In genomic region chr5:116068028-116068632, GRCh38 we compare ENCODE assay signal across 8 cellular contexts. TPM values are rescaled to one million over a fixed set of nuclear protein-coding genes. Genes with fewer than 3 reads are reported as not detected.
DNase-seq lines count a peak whose midpoint lies in the region; ATAC-seq and TF ChIP-seq lines count a peak whose summit lies in the region.

No MANE protein-coding gene starts in this region.

- TF ChIP-seq POLR2A in esophagus muscularis mucosa (IDR thresholded peaks at IDR 0.05; ENCODE audit: low read depth): no peak

- intact Hi-C loops in esophagus muscularis mucosa (cut with DNase I): loop anchor here (10.0 kb wide), 1 partner anchor 223 kb away; the partner anchor contains the start of genes AP3S1 and ATG12

- no peaks in the 10 kb centered on the region for H3K36me3 ChIP-seq in esophagus muscularis mucosa

- ATAC-seq in HG02571 (IDR thresholded peaks at IDR 0.05; ENCODE audit: unreplicated experiment) (no peak), GM18519 (IDR thresholded peaks at IDR 0.05; ENCODE audit: low FRiP score, unreplicated experiment) (no peak)

- H3K9me3 ChIP-seq in esophagus muscularis mucosa: no peaks in the 10 kb centered on the region

- no peaks in the 10 kb centered on the region for H3K4me1 ChIP-seq in esophagus muscularis mucosa

- DNase-seq in GM12864 (ENCODE audit: low read depth): no peak
- peak; percentile 57 for DNase-seq in HT-29 (ENCODE audit: low spot score)
- DNase-seq in SKM-1 (lab: John Stamatoyannopoulos, UW; ENCODE audit: unreplicated experiment): peak; percentile 48
- DNase-seq in esophagus muscularis mucosa (ENCODE audit: extremely low spot score): no peak
- DNase-seq in non-pigmented ciliary epithelial cell (ENCODE audit: low read depth): peak; percentile 36

- TF ChIP-seq CTCF in C4-2B (conservative IDR thresholded peaks at IDR 0.05) (peak; percentile 91), GM12864 (IDR thresholded peaks at IDR 0.05; ENCODE audit: low read depth, low read length, missing control alignments) (peak; percentile 52), esophagus muscularis mucosa (IDR thresholded peaks at IDR 0.05) (peak; percentile 71 to 90 (median 81))

- WGBS in esophagus muscularis mucosa: 23% methylated on average over 4 of the region's 4 CpGs

- H3K27ac ChIP-seq in C4-2B (no peak overlapping the region), esophagus muscularis mucosa (replicated peaks in 1 of 4) (no peak overlapping the region)

- TF ChIP-seq EP300 in esophagus muscularis mucosa (IDR thresholded peaks at IDR 0.05): no peak

- H3K4me3 ChIP-seq in GM12864 (ENCODE audit: low read depth, low read length) (no peak overlapping the region), esophagus muscularis mucosa (no peak overlapping the region)

- H3K27me3 ChIP-seq in esophagus muscularis mucosa: peaks cover 0 to 15% (median 0%) of the 10 kb centered on the region in 4 donors

RNA-seq across cellular contexts. Expression of gene COMMD10, which starts 16.7 kb away (rescaled TPM):
- 9.7 and 10.9 TPM in 2 replicates for total RNA-seq in HT-29 (2014; rRNA removed; shearing (Covaris generic))
- total RNA-seq in esophagus muscularis mucosa: 10 to 100 TPM; 17.6 to 35.7 (median 25.7) TPM

RNA-seq across cellular contexts. Expression of gene ARL14EPL, which starts 35.9 kb away (rescaled TPM):
- total RNA-seq in HT-29 (2014; rRNA removed; shearing (Covaris generic)): not detected in 2 replicates
- total RNA-seq in esophagus muscularis mucosa: not detected

Comparison
In these comparisons a context has a peak if more than half of its experiments do, and no peak if none do; other contexts are left out.
1. DNase-seq: peak in HT-29 (single experiment), SKM-1 (single experiment) and non-pigmented ciliary epithelial cell (single experiment); none in GM12864 (single experiment) and esophagus muscularis mucosa (single experiment).
2. Peak in every context shown above with its lines, with median percentiles within 50 percentile points of each other: CTCF ChIP-seq.